ENCODE assay signal across 1 cellular context in the genomic region with DNA sequence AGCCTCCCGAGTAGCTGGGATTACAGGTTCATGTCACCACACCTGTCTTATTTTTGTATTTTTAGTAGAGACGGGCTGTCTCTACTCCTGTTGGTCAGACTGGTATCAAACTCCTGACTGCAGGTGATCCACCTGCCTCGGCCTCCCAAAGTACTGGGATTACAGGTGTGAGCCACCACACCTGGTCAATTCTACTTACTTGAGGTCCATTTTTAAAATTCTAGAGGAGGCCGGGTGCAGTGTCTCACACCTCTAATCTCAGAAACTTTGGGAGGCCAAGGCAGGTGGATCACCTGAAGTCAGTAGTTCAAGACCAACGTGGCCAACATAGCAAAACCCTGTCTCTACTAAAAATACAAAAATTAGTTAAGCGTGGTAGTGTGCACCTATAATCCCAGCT.
TF ChIP-seq lines count a peak whose summit lies in the region.

No MANE protein-coding gene starts in this region.

TF ChIP-seq in GM12878, 131 proteins besides CTCF, POLR2A, EP300 and RAD21:
- TF ChIP-seq NFXL1 (IDR thresholded peaks at IDR 0.05; ENCODE audit: borderline replicate concordance) (peak; percentile 61; the same call in 1 of the 2 replicates), TAF1 (IDR thresholded peaks at IDR 0.05; ENCODE audit: borderline replicate concordance, low read depth, low read length) (no peak)
